ENCODE assay signal across 10 cellular contexts in the genomic region with DNA sequence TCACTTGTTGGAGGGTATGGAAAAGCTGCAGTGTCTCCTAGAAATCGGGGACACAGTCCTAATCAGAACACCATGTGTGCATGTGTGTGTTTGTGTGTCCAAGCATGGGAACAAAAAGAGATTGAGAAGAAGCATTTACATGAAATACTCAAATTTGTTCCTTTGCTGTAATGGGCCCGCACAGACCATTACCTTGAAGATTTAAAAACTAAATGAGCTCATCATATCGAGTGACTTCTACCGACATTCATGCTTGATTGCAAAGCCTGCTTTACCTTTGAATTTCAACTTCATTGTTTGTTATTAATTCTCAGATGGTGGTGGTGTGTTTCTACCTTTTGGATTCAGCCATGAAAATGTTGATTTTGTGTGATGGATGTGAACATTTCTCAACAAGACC.
DNase-seq lines count a peak whose midpoint lies in the region; ATAC-seq, FAIRE-seq and TF ChIP-seq lines count a peak whose summit lies in the region.
"Had no signal": no experiment of that assay in that cellular context is flagged by ENCODE, and none has a peak within 500 bp of the region (broad histone marks: within the 10 kb centered on the region; RNA-seq: fewer than 3 reads in every experiment).

No MANE protein-coding gene starts in this region.

- TF ChIP-seq RAD21 in liver (IDR thresholded peaks at IDR 0.05) (no peak), HepG2 (CRISPR knock-in tag; IDR thresholded peaks at IDR 0.05) (no peak)

- intact Hi-C loops in HepG2 (cut with micrococcal nuclease; ENCODE audit: unreplicated experiment), result no loop called here

- no peaks in the 10 kb centered on the region for H4K20me1 ChIP-seq in HepG2 (ENCODE audit: insufficient read depth, low read length)

- TF ChIP-seq CTCF in liver (IDR thresholded peaks at IDR 0.05; ENCODE audit: low read depth, low read length, missing input control), result no peak
- no peak for TF ChIP-seq CTCF in HepG2 (CRISPR knock-in tag; IDR thresholded peaks at IDR 0.05)
- TF ChIP-seq CTCF in neural crest cell (conservative IDR thresholded peaks at IDR 0.05), result no peak
- no peak for TF ChIP-seq CTCF in GM13976 (IDR thresholded peaks at IDR 0.05; ENCODE audit: borderline replicate concordance, control extremely low read depth, extremely low read depth, insufficient read depth, missing control alignments)

- H3K4me2 ChIP-seq in HepG2 (ENCODE audit: low read depth, low read length), result no peak overlapping the region

- ATAC-seq in HepG2, result no peak
- no peak for ATAC-seq in GM21381 (IDR thresholded peaks at IDR 0.05; ENCODE audit: unreplicated experiment)
- no peak for ATAC-seq in GM21825 (IDR thresholded peaks at IDR 0.05; ENCODE audit: unreplicated experiment)
- no peak for ATAC-seq in HG03095 (IDR thresholded peaks at IDR 0.05; ENCODE audit: unreplicated experiment)

- H3K27me3 ChIP-seq in liver (ENCODE audit: control insufficient read depth in 4 of 4, insufficient read depth in 4 of 4, low read length in 3 of 4), result no peaks in the 10 kb centered on the region
- peaks cover 0 to 23% of the 10 kb centered on the region in 2 experiments; a peak in 3 of 5 replicates for H3K27me3 ChIP-seq in HepG2 (ENCODE audit: control insufficient read depth in 1 of 2, insufficient read depth in 2 of 2, low read length in 2 of 2)

- in situ Hi-C loops in HepG2 (cut with HindIII; ENCODE audit: extremely low pct_ligation_motif_present, low pct_unique_long_range_greater_than_20kb), result no loop called here
- in situ Hi-C loops in GM13976 (cut with MboI; ENCODE audit: low sequenced_read_pairs, unreplicated experiment), result no loop called here

- no peaks in the 10 kb centered on the region for H3K79me2 ChIP-seq in HepG2 (ENCODE audit: insufficient read depth, low read length)

- POLR2A ChIA-PET in HepG2 (lab: Yijun Ruan, JAX), result no interaction called here

- 88% methylated on average over 4 of the region's 4 CpGs for WGBS in liver
- 44% methylated on average over 4 of the region's 4 CpGs for WGBS in HepG2 (ENCODE audit: low lambda C conversion rate)

- H3K27me3 Mint-ChIP-seq in neural crest cell (ENCODE audit: low read depth), result no peaks in the 10 kb centered on the region

- DNase-seq in HepG2 (ENCODE audit: low spot score) (no peak), caudate nucleus (lab: John Stamatoyannopoulos, UW) (no peak), neural crest cell (ENCODE audit: low read depth, low spot score) (no peak), GM13976 (ENCODE audit: low spot score) (no peak)
- DNase-seq: activated CD4-positive, alpha-beta T cell treated with anti-CD3 and anti-CD28 coated beads for 4 hours had no signal

- CTCF ChIA-PET in HepG2 (lab: Yijun Ruan, JAX; ENCODE audit: low intra/inter-chr PET ratio, low total read pairs), result no interaction called here

- H3K9me3 ChIP-seq in liver (ENCODE audit: control insufficient read depth in 4 of 4, low read length in 3 of 4) (no peaks in the 10 kb centered on the region), HepG2 (ENCODE audit: low read length) (no peaks in the 10 kb centered on the region)

- H3K4me3 Mint-ChIP-seq in neural crest cell, result peak overlapping the region; percentile 66

- H3K4me1 ChIP-seq in liver (ENCODE audit: control insufficient read depth in 4 of 4, insufficient read depth in 4 of 4, low read length in 3 of 4), result peaks cover 37 to 93% (median 73%) of the 10 kb centered on the region in 4 donors
- H3K4me1 ChIP-seq in HepG2 (ENCODE audit: insufficient read depth, low read length), result peaks cover 7% of the 10 kb centered on the region

- H3K4me3 ChIP-seq in liver (ENCODE audit: low read depth in 1 of 3, low read length in 3 of 3) (no peak overlapping the region), HepG2 (replicated peaks in 1 of 3; ENCODE audit: insufficient read depth in 1 of 3, low read depth in 2 of 3, low read length in 3 of 3) (no peak overlapping the region)

- H3K36me3 ChIP-seq in liver (ENCODE audit: control insufficient read depth in 4 of 4, insufficient read depth in 3 of 4, low read depth in 1 of 4, low read length in 3 of 4) (no peaks in the 10 kb centered on the region), HepG2 (replicated peaks in 1 of 2; ENCODE audit: control insufficient read depth in 1 of 2, insufficient read depth in 2 of 2, low read length in 2 of 2) (no peaks in the 10 kb centered on the region)

- H3K9me3 Mint-ChIP-seq in neural crest cell, result no peaks in the 10 kb centered on the region

- no peak overlapping the region for H3K27ac Mint-ChIP-seq in neural crest cell (ENCODE audit: unreplicated experiment)

- H3K36me3 Mint-ChIP-seq in neural crest cell (ENCODE audit: low read depth), result no peaks in the 10 kb centered on the region

- no peak for FAIRE-seq in HepG2 (lab: Jason Lieb, UNC)
- FAIRE-seq: GM18507 had no signal

- peaks cover 89% of the 10 kb centered on the region for H3K4me1 Mint-ChIP-seq in neural crest cell

- no TSS peak for BruUV-seq in HepG2 (replicated peaks; lab: Mats Ljungman, UMichigan)

- H3K9ac ChIP-seq in liver (ENCODE audit: low read depth in 1 of 2, low read length in 2 of 2) (no peak overlapping the region), HepG2 (ENCODE audit: insufficient read depth, low read depth, low read length) (no peak overlapping the region)

- TF ChIP-seq POLR2A in HepG2 (IDR thresholded peaks at IDR 0.05; ENCODE audit: insufficient read depth in 1 of 2, low read depth in 2 of 2, low read length in 2 of 2), result no peak

- TF ChIP-seq EP300 in HepG2 (IDR thresholded peaks at IDR 0.05; ENCODE audit: low read depth in 2 of 2, low read length in 2 of 2), result no peak
- TF ChIP-seq EP300 in HepG2 (CRISPR knock-in tag; IDR thresholded peaks at IDR 0.05; ENCODE audit: borderline replicate concordance), result no peak

- no peak overlapping the region for H2AFZ ChIP-seq in HepG2 (ENCODE audit: low read length)

- H3K27ac ChIP-seq in liver (ENCODE audit: low read depth in 1 of 2, low read length in 2 of 2) (peak overlapping the region; percentile 69 to 85), HepG2 (ENCODE audit: extremely low read length, insufficient read depth, low read length) (no peak overlapping the region), caudate nucleus (ENCODE audit: low read depth, low read length) (peak overlapping the region; percentile 98)

TF ChIP-seq in liver, 16 proteins besides CTCF, POLR2A, EP300 and RAD21 (continues in another document):
- TF ChIP-seq HNF4A (conservative IDR thresholded peaks at IDR 0.05) (no peak), FOXA1 (IDR thresholded peaks at IDR 0.05) (no peak), EGR1 (IDR thresholded peaks at IDR 0.05; ENCODE audit: low read depth in 2 of 2) (no peak)
- TF ChIP-seq, protein P1, sequence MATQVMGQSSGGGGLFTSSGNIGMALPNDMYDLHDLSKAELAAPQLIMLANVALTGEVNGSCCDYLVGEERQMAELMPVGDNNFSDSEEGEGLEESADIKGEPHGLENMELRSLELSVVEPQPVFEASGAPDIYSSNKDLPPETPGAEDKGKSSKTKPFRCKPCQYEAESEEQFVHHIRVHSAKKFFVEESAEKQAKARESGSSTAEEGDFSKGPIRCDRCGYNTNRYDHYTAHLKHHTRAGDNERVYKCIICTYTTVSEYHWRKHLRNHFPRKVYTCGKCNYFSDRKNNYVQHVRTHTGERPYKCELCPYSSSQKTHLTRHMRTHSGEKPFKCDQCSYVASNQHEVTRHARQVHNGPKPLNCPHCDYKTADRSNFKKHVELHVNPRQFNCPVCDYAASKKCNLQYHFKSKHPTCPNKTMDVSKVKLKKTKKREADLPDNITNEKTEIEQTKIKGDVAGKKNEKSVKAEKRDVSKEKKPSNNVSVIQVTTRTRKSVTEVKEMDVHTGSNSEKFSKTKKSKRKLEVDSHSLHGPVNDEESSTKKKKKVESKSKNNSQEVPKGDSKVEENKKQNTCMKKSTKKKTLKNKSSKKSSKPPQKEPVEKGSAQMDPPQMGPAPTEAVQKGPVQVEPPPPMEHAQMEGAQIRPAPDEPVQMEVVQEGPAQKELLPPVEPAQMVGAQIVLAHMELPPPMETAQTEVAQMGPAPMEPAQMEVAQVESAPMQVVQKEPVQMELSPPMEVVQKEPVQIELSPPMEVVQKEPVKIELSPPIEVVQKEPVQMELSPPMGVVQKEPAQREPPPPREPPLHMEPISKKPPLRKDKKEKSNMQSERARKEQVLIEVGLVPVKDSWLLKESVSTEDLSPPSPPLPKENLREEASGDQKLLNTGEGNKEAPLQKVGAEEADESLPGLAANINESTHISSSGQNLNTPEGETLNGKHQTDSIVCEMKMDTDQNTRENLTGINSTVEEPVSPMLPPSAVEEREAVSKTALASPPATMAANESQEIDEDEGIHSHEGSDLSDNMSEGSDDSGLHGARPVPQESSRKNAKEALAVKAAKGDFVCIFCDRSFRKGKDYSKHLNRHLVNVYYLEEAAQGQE (IDR thresholded peaks at IDR 0.05), result no peak

TF ChIP-seq in HepG2, 621 proteins besides CTCF, POLR2A, EP300 and RAD21 (continues in another document):
- TF ChIP-seq FOXM1 (CRISPR knock-in tag; IDR thresholded peaks at IDR 0.05) (no peak), NCOR1 (IDR thresholded peaks at IDR 0.05; ENCODE audit: borderline replicate concordance, low read length) (no peak)
- TF ChIP-seq, protein P2, sequence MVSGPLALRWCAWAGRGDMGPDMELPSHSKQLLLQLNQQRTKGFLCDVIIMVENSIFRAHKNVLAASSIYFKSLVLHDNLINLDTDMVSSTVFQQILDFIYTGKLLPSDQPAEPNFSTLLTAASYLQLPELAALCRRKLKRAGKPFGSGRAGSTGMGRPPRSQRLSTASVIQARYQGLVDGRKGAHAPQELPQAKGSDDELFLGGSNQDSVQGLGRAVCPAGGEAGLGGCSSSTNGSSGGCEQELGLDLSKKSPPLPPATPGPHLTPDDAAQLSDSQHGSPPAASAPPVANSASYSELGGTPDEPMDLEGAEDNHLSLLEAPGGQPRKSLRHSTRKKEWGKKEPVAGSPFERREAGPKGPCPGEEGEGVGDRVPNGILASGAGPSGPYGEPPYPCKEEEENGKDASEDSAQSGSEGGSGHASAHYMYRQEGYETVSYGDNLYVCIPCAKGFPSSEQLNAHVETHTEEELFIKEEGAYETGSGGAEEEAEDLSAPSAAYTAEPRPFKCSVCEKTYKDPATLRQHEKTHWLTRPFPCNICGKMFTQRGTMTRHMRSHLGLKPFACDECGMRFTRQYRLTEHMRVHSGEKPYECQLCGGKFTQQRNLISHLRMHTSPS (CRISPR knock-in tag; IDR thresholded peaks at IDR 0.05; ENCODE audit: low read depth), result no peak
